Comparison of ENCODE assay signal across 8 cellular contexts in genomic region chr6:127190552-127190951, GRCh38.
A peak's percentile ranks its signal among the peaks of the same experiment; 100 is the strongest.
DNase-seq lines count a peak whose midpoint lies in the region; ATAC-seq and TF ChIP-seq lines count a peak whose summit lies in the region.
"Had no signal": no experiment of that assay in that cellular context is flagged by ENCODE, and none has a peak within 500 bp of the region (broad histone marks: within the 10 kb centered on the region; RNA-seq: fewer than 3 reads in every experiment).

No MANE protein-coding gene starts in this region.

- no peaks in the 10 kb centered on the region for H3K9me3 Mint-ChIP-seq in progenitor cell of endocrine pancreas (ENCODE audit: low read depth)

- no peak for ATAC-seq in HG02852 (IDR thresholded peaks at IDR 0.05; ENCODE audit: unreplicated experiment)
- ATAC-seq: left cardiac atrium had no signal

- no peak overlapping the region for H3K4me3 Mint-ChIP-seq in progenitor cell of endocrine pancreas (ENCODE audit: low read depth)

- H3K27ac Mint-ChIP-seq in progenitor cell of endocrine pancreas: no peak overlapping the region

- TF ChIP-seq CTCF in GM13977 (IDR thresholded peaks at IDR 0.05; ENCODE audit: extremely low read depth, insufficient read depth, missing control alignments) (peak; percentile 46), cardiac fibroblast (IDR thresholded peaks at IDR 0.05; ENCODE audit: low read depth, low read length) (peak; percentile 66), progenitor cell of endocrine pancreas (IDR thresholded peaks at IDR 0.05; ENCODE audit: unreplicated experiment) (peak; percentile 46)

- no peak overlapping the region for H3K4me3 ChIP-seq in cardiac fibroblast (replicated peaks in 1 of 2; ENCODE audit: low read depth in 2 of 2, low read length in 2 of 2)

- DNase-seq in GM13977 (ENCODE audit: low spot score) (no peak), NCI-H1694 (lab: John Stamatoyannopoulos, UW) (peak; percentile 13), cardiac fibroblast (ENCODE audit: low read depth in 2 of 2) (peak; percentile 74 to 77), progenitor cell of endocrine pancreas (ENCODE audit: low spot score, unreplicated experiment) (no peak), activated gamma-delta T cell (lab: John Stamatoyannopoulos, UW) (no peak), NCI-H187 treated with DMSO at 0.1 percent for 48 hours (lab: John Stamatoyannopoulos, UW) (no peak)
- DNase-seq: left cardiac atrium had no signal

- in situ Hi-C loops in GM13977 (cut with MboI; ENCODE audit: low pct_unique_long_range_greater_than_20kb, low sequenced_read_pairs, unreplicated experiment): no loop called here

- H3K36me3 Mint-ChIP-seq in progenitor cell of endocrine pancreas (ENCODE audit: insufficient read depth): no peaks in the 10 kb centered on the region

- H3K27me3 Mint-ChIP-seq in progenitor cell of endocrine pancreas: no peaks in the 10 kb centered on the region

- H3K4me1 Mint-ChIP-seq in progenitor cell of endocrine pancreas (ENCODE audit: low read depth): no peaks in the 10 kb centered on the region

Comparison
In these comparisons a context has a peak if more than half of its experiments do, and no peak if none do; other contexts are left out.
1. DNase-seq: peak in NCI-H1694 (single experiment) and cardiac fibroblast (2 of 2); none in GM13977 (single experiment), progenitor cell of endocrine pancreas (single experiment), activated gamma-delta T cell (single experiment) and NCI-H187 treated with DMSO at 0.1 percent for 48 hours (single experiment).
2. Peak in every context shown above with its lines, with median percentiles within 50 percentile points of each other: CTCF ChIP-seq.